Comparison of ENCODE assay signal across 1 cellular context in genomic region chr4:85474818-85475630, GRCh38.
TF ChIP-seq lines count a peak whose summit lies in the region.

TSS of gene ARHGAP24 (plus strand) at chr4:85475150.

TF ChIP-seq in HepG2, 621 proteins besides CTCF, POLR2A, EP300 and RAD21 (continued from another document and continues in another):
- TF ChIP-seq HDAC2 (CRISPR knock-in tag; IDR thresholded peaks at IDR 0.05), result peak; percentile 74
- TF ChIP-seq SOX6 (IDR thresholded peaks at IDR 0.05), result no peak
- TF ChIP-seq SOX6 (CRISPR knock-in tag; IDR thresholded peaks at IDR 0.05), result peak; percentile 97
- TF ChIP-seq CHCHD3 (CRISPR knock-in tag; IDR thresholded peaks at IDR 0.05), result no peak
- TF ChIP-seq THYN1 (CRISPR knock-in tag; IDR thresholded peaks at IDR 0.05; ENCODE audit: borderline replicate concordance, low read depth), result no peak
- TF ChIP-seq ADNP (CRISPR knock-in tag; IDR thresholded peaks at IDR 0.05), result no peak
- TF ChIP-seq ZFP36L1 (CRISPR knock-in tag; IDR thresholded peaks at IDR 0.05), result no peak
- TF ChIP-seq ZNF878 (CRISPR knock-in tag; IDR thresholded peaks at IDR 0.05), result no peak; the same call in 1 of the 2 replicates
- no peak for TF ChIP-seq TOE1 (CRISPR knock-in tag; IDR thresholded peaks at IDR 0.05)
- 0 out of 2 replicates have a peak, but pooled peaks have one; percentile 14 for TF ChIP-seq ZNF777 (CRISPR knock-in tag; IDR thresholded peaks at IDR 0.05)
- TF ChIP-seq MLLT10 (CRISPR knock-in tag; IDR thresholded peaks at IDR 0.05), result no peak
- no peak for TF ChIP-seq SAFB2 (CRISPR knock-in tag; IDR thresholded peaks at IDR 0.05; ENCODE audit: borderline replicate concordance, low read depth)
- TF ChIP-seq CBX5 (CRISPR knock-in tag; IDR thresholded peaks at IDR 0.05; ENCODE audit: borderline replicate concordance), result peak; percentile 67; the same call in 1 of the 2 replicates
- no peak for TF ChIP-seq ZFP41 (CRISPR knock-in tag; IDR thresholded peaks at IDR 0.05; ENCODE audit: borderline replicate concordance)
- TF ChIP-seq POGK (CRISPR knock-in tag; conservative IDR thresholded peaks at IDR 0.05), result peak; percentile 69
- TF ChIP-seq ZNF605 (CRISPR knock-in tag; IDR thresholded peaks at IDR 0.05), result peak; percentile 51; the same call in 1 of the 2 replicates
- TF ChIP-seq IKZF5 (CRISPR knock-in tag; IDR thresholded peaks at IDR 0.05), result peak; percentile 74; the same call in 1 of the 2 replicates
- TF ChIP-seq HMGA1 (CRISPR knock-in tag; conservative IDR thresholded peaks at IDR 0.05), result no peak
- TF ChIP-seq TRIM24 (CRISPR knock-in tag; IDR thresholded peaks at IDR 0.05), result peak; percentile 70; the same call in 1 of the 2 replicates
- no peak for TF ChIP-seq MAFK (conservative IDR thresholded peaks at IDR 0.05 in 1 of 2, IDR thresholded peaks at IDR 0.05 in 1 of 2; ENCODE audit: low read length in 2 of 2)
- no peak for TF ChIP-seq ZNF251 (CRISPR knock-in tag; IDR thresholded peaks at IDR 0.05)
- no peak for TF ChIP-seq CBX1 (IDR thresholded peaks at IDR 0.05; ENCODE audit: low read depth)
- TF ChIP-seq HDAC6 (IDR thresholded peaks at IDR 0.05; ENCODE audit: low read depth, low read length), result no peak
- no peak for TF ChIP-seq GTF3A (CRISPR knock-in tag; conservative IDR thresholded peaks at IDR 0.05)
- TF ChIP-seq REL (CRISPR knock-in tag; conservative IDR thresholded peaks at IDR 0.05), result peak; percentile 52; the same call in 1 of the 2 replicates
- TF ChIP-seq, protein P1, sequence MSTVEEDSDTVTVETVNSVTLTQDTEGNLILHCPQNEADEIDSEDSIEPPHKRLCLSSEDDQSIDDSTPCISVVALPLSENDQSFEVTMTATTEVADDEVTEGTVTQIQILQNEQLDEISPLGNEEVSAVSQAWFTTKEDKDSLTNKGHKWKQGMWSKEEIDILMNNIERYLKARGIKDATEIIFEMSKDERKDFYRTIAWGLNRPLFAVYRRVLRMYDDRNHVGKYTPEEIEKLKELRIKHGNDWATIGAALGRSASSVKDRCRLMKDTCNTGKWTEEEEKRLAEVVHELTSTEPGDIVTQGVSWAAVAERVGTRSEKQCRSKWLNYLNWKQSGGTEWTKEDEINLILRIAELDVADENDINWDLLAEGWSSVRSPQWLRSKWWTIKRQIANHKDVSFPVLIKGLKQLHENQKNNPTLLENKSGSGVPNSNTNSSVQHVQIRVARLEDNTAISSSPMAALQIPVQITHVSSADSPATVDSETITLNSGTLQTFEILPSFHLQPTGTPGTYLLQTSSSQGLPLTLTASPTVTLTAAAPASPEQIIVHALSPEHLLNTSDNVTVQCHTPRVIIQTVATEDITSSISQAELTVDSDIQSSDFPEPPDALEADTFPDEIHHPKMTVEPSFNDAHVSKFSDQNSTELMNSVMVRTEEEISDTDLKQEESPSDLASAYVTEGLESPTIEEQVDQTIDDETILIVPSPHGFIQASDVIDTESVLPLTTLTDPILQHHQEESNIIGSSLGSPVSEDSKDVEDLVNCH (CRISPR knock-in tag; IDR thresholded peaks at IDR 0.05), result no peak
- TF ChIP-seq TMF1 (CRISPR knock-in tag; IDR thresholded peaks at IDR 0.05; ENCODE audit: low read depth), result no peak
- peak; percentile 87; the same call in 1 of the 2 replicates for TF ChIP-seq FOXJ3 (CRISPR knock-in tag; IDR thresholded peaks at IDR 0.05; ENCODE audit: borderline replicate concordance)
- TF ChIP-seq ZNF670 (CRISPR knock-in tag; IDR thresholded peaks at IDR 0.05; ENCODE audit: borderline replicate concordance), result no peak
- no peak for TF ChIP-seq ZFP36L2 (CRISPR knock-in tag; IDR thresholded peaks at IDR 0.05)
- TF ChIP-seq ZNF792 (CRISPR knock-in tag; IDR thresholded peaks at IDR 0.05), result peak; percentile 56; the same call in 1 of the 2 replicates
- no peak for TF ChIP-seq DPF2 (CRISPR knock-in tag; IDR thresholded peaks at IDR 0.05; ENCODE audit: borderline replicate concordance, low read depth)
- no peak for TF ChIP-seq ZNF607 (CRISPR knock-in tag; IDR thresholded peaks at IDR 0.05; ENCODE audit: borderline replicate concordance)
- TF ChIP-seq ZNF737 (CRISPR knock-in tag; IDR thresholded peaks at IDR 0.05; ENCODE audit: borderline replicate concordance), result no peak
- TF ChIP-seq, protein P2, sequence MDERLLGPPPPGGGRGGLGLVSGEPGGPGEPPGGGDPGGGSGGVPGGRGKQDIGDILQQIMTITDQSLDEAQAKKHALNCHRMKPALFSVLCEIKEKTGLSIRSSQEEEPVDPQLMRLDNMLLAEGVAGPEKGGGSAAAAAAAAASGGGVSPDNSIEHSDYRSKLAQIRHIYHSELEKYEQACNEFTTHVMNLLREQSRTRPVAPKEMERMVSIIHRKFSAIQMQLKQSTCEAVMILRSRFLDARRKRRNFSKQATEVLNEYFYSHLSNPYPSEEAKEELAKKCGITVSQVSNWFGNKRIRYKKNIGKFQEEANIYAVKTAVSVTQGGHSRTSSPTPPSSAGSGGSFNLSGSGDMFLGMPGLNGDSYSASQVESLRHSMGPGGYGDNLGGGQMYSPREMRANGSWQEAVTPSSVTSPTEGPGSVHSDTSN (CRISPR knock-in tag; IDR thresholded peaks at IDR 0.05), result no peak
- TF ChIP-seq ZNF264 (CRISPR knock-in tag; IDR thresholded peaks at IDR 0.05), result 0 out of 2 replicates have a peak, but pooled peaks have one; percentile 50
- 0 out of 2 replicates have a peak, but pooled peaks have one; percentile 25 for TF ChIP-seq ZNF329 (CRISPR knock-in tag; IDR thresholded peaks at IDR 0.05; ENCODE audit: low read depth)
- TF ChIP-seq MTA1 (CRISPR knock-in tag; IDR thresholded peaks at IDR 0.05; ENCODE audit: borderline replicate concordance), result no peak
- TF ChIP-seq, protein P3, sequence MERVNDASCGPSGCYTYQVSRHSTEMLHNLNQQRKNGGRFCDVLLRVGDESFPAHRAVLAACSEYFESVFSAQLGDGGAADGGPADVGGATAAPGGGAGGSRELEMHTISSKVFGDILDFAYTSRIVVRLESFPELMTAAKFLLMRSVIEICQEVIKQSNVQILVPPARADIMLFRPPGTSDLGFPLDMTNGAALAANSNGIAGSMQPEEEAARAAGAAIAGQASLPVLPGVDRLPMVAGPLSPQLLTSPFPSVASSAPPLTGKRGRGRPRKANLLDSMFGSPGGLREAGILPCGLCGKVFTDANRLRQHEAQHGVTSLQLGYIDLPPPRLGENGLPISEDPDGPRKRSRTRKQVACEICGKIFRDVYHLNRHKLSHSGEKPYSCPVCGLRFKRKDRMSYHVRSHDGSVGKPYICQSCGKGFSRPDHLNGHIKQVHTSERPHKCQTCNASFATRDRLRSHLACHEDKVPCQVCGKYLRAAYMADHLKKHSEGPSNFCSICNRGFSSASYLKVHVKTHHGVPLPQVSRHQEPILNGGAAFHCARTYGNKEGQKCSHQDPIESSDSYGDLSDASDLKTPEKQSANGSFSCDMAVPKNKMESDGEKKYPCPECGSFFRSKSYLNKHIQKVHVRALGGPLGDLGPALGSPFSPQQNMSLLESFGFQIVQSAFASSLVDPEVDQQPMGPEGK (CRISPR knock-in tag; IDR thresholded peaks at IDR 0.05), result peak; percentile 83
- TF ChIP-seq ZBTB39 (CRISPR knock-in tag; IDR thresholded peaks at IDR 0.05), result no peak
- TF ChIP-seq NBN (conservative IDR thresholded peaks at IDR 0.05), result no peak
- TF ChIP-seq GLMP (CRISPR knock-in tag; IDR thresholded peaks at IDR 0.05; ENCODE audit: borderline replicate concordance), result no peak
- TF ChIP-seq, protein P4, sequence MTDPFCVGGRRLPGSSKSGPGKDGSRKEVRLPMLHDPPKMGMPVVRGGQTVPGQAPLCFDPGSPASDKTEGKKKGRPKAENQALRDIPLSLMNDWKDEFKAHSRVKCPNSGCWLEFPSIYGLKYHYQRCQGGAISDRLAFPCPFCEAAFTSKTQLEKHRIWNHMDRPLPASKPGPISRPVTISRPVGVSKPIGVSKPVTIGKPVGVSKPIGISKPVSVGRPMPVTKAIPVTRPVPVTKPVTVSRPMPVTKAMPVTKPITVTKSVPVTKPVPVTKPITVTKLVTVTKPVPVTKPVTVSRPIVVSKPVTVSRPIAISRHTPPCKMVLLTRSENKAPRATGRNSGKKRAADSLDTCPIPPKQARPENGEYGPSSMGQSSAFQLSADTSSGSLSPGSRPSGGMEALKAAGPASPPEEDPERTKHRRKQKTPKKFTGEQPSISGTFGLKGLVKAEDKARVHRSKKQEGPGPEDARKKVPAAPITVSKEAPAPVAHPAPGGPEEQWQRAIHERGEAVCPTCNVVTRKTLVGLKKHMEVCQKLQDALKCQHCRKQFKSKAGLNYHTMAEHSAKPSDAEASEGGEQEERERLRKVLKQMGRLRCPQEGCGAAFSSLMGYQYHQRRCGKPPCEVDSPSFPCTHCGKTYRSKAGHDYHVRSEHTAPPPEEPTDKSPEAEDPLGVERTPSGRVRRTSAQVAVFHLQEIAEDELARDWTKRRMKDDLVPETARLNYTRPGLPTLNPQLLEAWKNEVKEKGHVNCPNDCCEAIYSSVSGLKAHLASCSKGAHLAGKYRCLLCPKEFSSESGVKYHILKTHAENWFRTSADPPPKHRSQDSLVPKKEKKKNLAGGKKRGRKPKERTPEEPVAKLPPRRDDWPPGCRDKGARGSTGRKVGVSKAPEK (CRISPR knock-in tag; IDR thresholded peaks at IDR 0.05; ENCODE audit: borderline replicate concordance), result no peak; the same call in 1 of the 2 replicates
- no peak for TF ChIP-seq THAP8 (CRISPR knock-in tag; IDR thresholded peaks at IDR 0.05; ENCODE audit: borderline replicate concordance)
- no peak for TF ChIP-seq FOXP1 (IDR thresholded peaks at IDR 0.05)
- TF ChIP-seq FOXP1 (CRISPR knock-in tag; IDR thresholded peaks at IDR 0.05), result peak; percentile 60
- TF ChIP-seq ATF3 (CRISPR knock-in tag; IDR thresholded peaks at IDR 0.05), result no peak
- peak; percentile 58; the same call in 1 of the 2 replicates for TF ChIP-seq KDM5B (CRISPR knock-in tag; IDR thresholded peaks at IDR 0.05; ENCODE audit: borderline replicate concordance)
- no peak for TF ChIP-seq ZNF552 (CRISPR knock-in tag; IDR thresholded peaks at IDR 0.05; ENCODE audit: borderline replicate concordance)
- no peak for TF ChIP-seq ZNF234 (CRISPR knock-in tag; conservative IDR thresholded peaks at IDR 0.05)
- no peak for TF ChIP-seq SRSF4 (IDR thresholded peaks at IDR 0.05; ENCODE audit: low read depth, low read length, poor library complexity, severe bottlenecking)
- no peak for TF ChIP-seq ZNF224 (CRISPR knock-in tag; IDR thresholded peaks at IDR 0.05)
